Comparison of ENCODE assay signal across 8 cellular contexts in genomic region chr2:11829324-11829946, GRCh38.
DNase-seq lines count a peak whose midpoint lies in the region; ATAC-seq and TF ChIP-seq lines count a peak whose summit lies in the region.

No MANE protein-coding gene starts in this region.

- H3K27ac ChIP-seq in A673 (ENCODE audit: low read depth, low read length, poor library complexity, severe bottlenecking) (peak overlapping the region; percentile 99), liver (ENCODE audit: low read depth in 1 of 2, low read length in 2 of 2) (peak overlapping the region; percentile 67 to 85)

- H3K9me3 ChIP-seq in A673 (ENCODE audit: low read depth, low read length, poor library complexity, severe bottlenecking) (peaks cover 3% of the 10 kb centered on the region), liver (ENCODE audit: control insufficient read depth in 4 of 4, low read length in 3 of 4) (peaks cover 0 to under 1% (median under 1%) of the 10 kb centered on the region in 4 donors)

- TSS peak; percentile 80 for BruUV-seq in A673 (replicated peaks; lab: Mats Ljungman, UMichigan)

- H3K4me3 ChIP-seq in A673 (ENCODE audit: low read depth, low read length, poor library complexity, severe bottlenecking) (peak overlapping the region; percentile 22), liver (ENCODE audit: low read depth in 1 of 3, low read length in 3 of 3) (no peak overlapping the region)

- no peaks in the 10 kb centered on the region for H3K27me3 ChIP-seq in A673 (replicated peaks; ENCODE audit: insufficient read depth, low read depth, low read length, poor library complexity)
- H3K27me3 ChIP-seq in liver (ENCODE audit: control insufficient read depth in 4 of 4, insufficient read depth in 4 of 4, low read length in 3 of 4), result no peaks in the 10 kb centered on the region

- H3K36me3 ChIP-seq in A673 (ENCODE audit: insufficient read depth, low read length, poor library complexity, severe bottlenecking), result peaks cover 24% of the 10 kb centered on the region
- H3K36me3 ChIP-seq in liver (ENCODE audit: control insufficient read depth in 4 of 4, insufficient read depth in 3 of 4, low read depth in 1 of 4, low read length in 3 of 4), result peaks cover 10 to 18% (median 16%) of the 10 kb centered on the region in 4 donors

- POLR2A ChIA-PET in A673 (lab: Charles Lee; ENCODE audit: low non-redundant PET), result no interaction called here

- 14% methylated on average over 11 of the region's 11 CpGs for WGBS in liver

- CTCF ChIA-PET in A673 (lab: Charles Lee), result interaction anchor here (0.6 to 1.0 kb wide), 14 partner anchors 134 to 1178 kb away, joined by 3 to 13 read pairs (median 4); partner anchors contain the start of gene TRIB2

- TF ChIP-seq RAD21 in liver (IDR thresholded peaks at IDR 0.05), result peak; percentile 74 to 76

- intact Hi-C loops in A673 (cut with micrococcal nuclease; ENCODE audit: unreplicated experiment), result loop anchor here (1.0 to 2.0 kb wide), 2 partner anchors 1101 to 1178 kb away; no protein-coding TSS in a partner anchor

- H3K4me1 ChIP-seq in A673 (ENCODE audit: insufficient read depth, low read length, poor library complexity, severe bottlenecking), result peaks cover 42% of the 10 kb centered on the region
- H3K4me1 ChIP-seq in liver (ENCODE audit: control insufficient read depth in 4 of 4, insufficient read depth in 4 of 4, low read length in 3 of 4), result peaks cover 6 to 24% (median 20%) of the 10 kb centered on the region in 4 donors

- ATAC-seq in GM18517 (IDR thresholded peaks at IDR 0.05; ENCODE audit: unreplicated experiment), result peak; percentile 32
- peak; percentile 23 for ATAC-seq in HG03097 (IDR thresholded peaks at IDR 0.05; ENCODE audit: low FRiP score, unreplicated experiment)

- DNase-seq in A673 (ENCODE audit: low spot score), result peak; percentile 91
- peak; percentile 81 for DNase-seq in NCI-H2196 treated with DMSO at 0.1 percent for 48 hours (lab: John Stamatoyannopoulos, UW; ENCODE audit: unreplicated experiment)
- DNase-seq in activated CD4-positive, alpha-beta T cell treated with anti-CD3 and anti-CD28 coated beads for 4 hours, result peak; percentile 57 to 61
- DNase-seq in dermis blood vessel endothelial cell, result peak; percentile 72
- peak; percentile 41 for DNase-seq in stimulated activated CD4-positive, alpha-beta T cell treated with anti-CD3 and anti-CD28 coated beads, Interleukin-2, amount 100 ng/mL, for 4 hours (ENCODE audit: low read depth)

- H3K9ac ChIP-seq in liver (ENCODE audit: low read depth in 1 of 2, low read length in 2 of 2), result no peak overlapping the region

- peak; percentile 61 for TF ChIP-seq CTCF in A673 (conservative IDR thresholded peaks at IDR 0.05; ENCODE audit: low read depth, low read length)
- TF ChIP-seq CTCF in liver (IDR thresholded peaks at IDR 0.05; ENCODE audit: low read depth, low read length, missing input control), result peak; percentile 45

TF ChIP-seq in liver, 16 proteins besides CTCF, POLR2A, EP300 and RAD21:
- TF ChIP-seq HNF4G (IDR thresholded peaks at IDR 0.05) (no peak), GABPA (IDR thresholded peaks at IDR 0.05 in 1 of 2, conservative IDR thresholded peaks at IDR 0.05 in 1 of 2) (no peak), RXRA (IDR thresholded peaks at IDR 0.05) (peak in 1 of 2 donors; percentile 44), YY1 (IDR thresholded peaks at IDR 0.05) (no peak), JUND (IDR thresholded peaks at IDR 0.05) (no peak), SP1 (IDR thresholded peaks at IDR 0.05) (peak; percentile 51), HNF4A (conservative IDR thresholded peaks at IDR 0.05) (peak in 1 of 2 donors; percentile 43), NR2F2 (IDR thresholded peaks at IDR 0.05) (no peak)
- TF ChIP-seq, protein P1, sequence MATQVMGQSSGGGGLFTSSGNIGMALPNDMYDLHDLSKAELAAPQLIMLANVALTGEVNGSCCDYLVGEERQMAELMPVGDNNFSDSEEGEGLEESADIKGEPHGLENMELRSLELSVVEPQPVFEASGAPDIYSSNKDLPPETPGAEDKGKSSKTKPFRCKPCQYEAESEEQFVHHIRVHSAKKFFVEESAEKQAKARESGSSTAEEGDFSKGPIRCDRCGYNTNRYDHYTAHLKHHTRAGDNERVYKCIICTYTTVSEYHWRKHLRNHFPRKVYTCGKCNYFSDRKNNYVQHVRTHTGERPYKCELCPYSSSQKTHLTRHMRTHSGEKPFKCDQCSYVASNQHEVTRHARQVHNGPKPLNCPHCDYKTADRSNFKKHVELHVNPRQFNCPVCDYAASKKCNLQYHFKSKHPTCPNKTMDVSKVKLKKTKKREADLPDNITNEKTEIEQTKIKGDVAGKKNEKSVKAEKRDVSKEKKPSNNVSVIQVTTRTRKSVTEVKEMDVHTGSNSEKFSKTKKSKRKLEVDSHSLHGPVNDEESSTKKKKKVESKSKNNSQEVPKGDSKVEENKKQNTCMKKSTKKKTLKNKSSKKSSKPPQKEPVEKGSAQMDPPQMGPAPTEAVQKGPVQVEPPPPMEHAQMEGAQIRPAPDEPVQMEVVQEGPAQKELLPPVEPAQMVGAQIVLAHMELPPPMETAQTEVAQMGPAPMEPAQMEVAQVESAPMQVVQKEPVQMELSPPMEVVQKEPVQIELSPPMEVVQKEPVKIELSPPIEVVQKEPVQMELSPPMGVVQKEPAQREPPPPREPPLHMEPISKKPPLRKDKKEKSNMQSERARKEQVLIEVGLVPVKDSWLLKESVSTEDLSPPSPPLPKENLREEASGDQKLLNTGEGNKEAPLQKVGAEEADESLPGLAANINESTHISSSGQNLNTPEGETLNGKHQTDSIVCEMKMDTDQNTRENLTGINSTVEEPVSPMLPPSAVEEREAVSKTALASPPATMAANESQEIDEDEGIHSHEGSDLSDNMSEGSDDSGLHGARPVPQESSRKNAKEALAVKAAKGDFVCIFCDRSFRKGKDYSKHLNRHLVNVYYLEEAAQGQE (IDR thresholded peaks at IDR 0.05), result no peak

Comparison
In these comparisons a context has a peak if more than half of its experiments do, and no peak if none do; other contexts are left out.
1. DNase-seq: peak in every context shown above with its lines; median percentile 91 in A673; 81 in NCI-H2196 treated with DMSO at 0.1 percent for 48 hours; 72 in dermis blood vessel endothelial cell; 59 in activated CD4-positive, alpha-beta T cell treated with anti-CD3 and anti-CD28 coated beads for 4 hours; 41 in stimulated activated CD4-positive, alpha-beta T cell treated with anti-CD3 and anti-CD28 coated beads, Interleukin-2, amount 100 ng/mL, for 4 hours.